8 cellular contexts compared by ENCODE assay signal in genomic region chr9:33818167-33818831, GRCh38.
DNase-seq lines count a peak whose midpoint lies in the region; ATAC-seq and TF ChIP-seq lines count a peak whose summit lies in the region.

No MANE protein-coding gene starts in this region.

- peak overlapping the region; percentile 94 for H3K4me3 ChIP-seq in GM08714 (ENCODE audit: low read length)
- peak overlapping the region; percentile 95 for H3K4me3 ChIP-seq in astrocyte of the spinal cord (ENCODE audit: low read depth, low read length)

- in situ Hi-C loops in astrocyte of the spinal cord (cut with HindIII; ENCODE audit: low sequenced_read_pairs) = no loop called here

- DNase-seq in KG1 (lab: John Stamatoyannopoulos, UW) (peak; percentile 14), astrocyte of the spinal cord (ENCODE audit: low read depth, low spot score) (peak; percentile 2), kidney tubule cell (ENCODE audit: low spot score) (peak; percentile 27), NCI-H1930 (lab: John Stamatoyannopoulos, UW) (no peak)
- no peak for DNase-seq in stimulated activated naive CD8-positive, alpha-beta T cell treated with anti-CD3 and anti-CD28 coated beads, Interleukin-15, Interleukin-2, amounts not matched to agents 100 U/mL and 50 U/mL, for 24 hours

- ATAC-seq in stimulated activated naive CD8-positive, alpha-beta T cell treated with anti-CD3 and anti-CD28 coated beads, Interleukin-15, Interleukin-2, amounts not matched to agents 100 U/mL and 50 U/mL, for 24 hours = peak; percentile 21
- no peak for ATAC-seq in HG02610 (IDR thresholded peaks at IDR 0.05; ENCODE audit: unreplicated experiment)
- no peak for ATAC-seq in HG03460 (IDR thresholded peaks at IDR 0.05; ENCODE audit: unreplicated experiment)

- TF ChIP-seq CTCF in astrocyte of the spinal cord (IDR thresholded peaks at IDR 0.05; ENCODE audit: low read depth, low read length) = no peak

Comparison
In these comparisons a context has a peak if more than half of its experiments do, and no peak if none do; other contexts are left out.
1. DNase-seq: peak in KG1 (single experiment), astrocyte of the spinal cord (single experiment) and kidney tubule cell (single experiment); none in stimulated activated naive CD8-positive, alpha-beta T cell treated with anti-CD3 and anti-CD28 coated beads, Interleukin-15, Interleukin-2, amounts not matched to agents 100 U/mL and 50 U/mL, for 24 hours (single experiment) and NCI-H1930 (0 of 2).